ENCODE assay signal across 8 cellular contexts in the genomic region with DNA sequence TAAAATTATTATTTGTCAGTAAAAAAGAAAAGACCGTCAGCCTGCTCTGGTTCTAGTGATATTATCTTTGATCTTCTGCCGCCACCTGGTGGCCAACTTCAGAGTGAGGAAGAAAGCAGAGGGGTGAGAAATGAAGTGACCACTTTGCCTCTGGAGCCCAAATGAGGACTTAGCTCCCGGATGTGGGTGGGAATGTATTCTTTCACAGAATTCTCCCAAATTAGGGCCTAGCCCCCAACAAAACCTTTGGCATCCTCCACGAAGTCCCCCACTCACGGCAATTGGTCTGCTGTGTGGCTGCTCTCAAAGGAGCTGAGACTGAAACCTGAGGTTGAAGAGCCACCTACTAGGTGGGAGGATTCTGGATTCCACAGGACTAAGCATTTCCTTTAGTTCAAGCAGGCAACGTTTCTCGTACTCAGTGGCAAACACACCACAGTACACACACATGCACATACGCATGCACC. TPM values are rescaled to one million over a fixed set of nuclear protein-coding genes. Genes with fewer than 3 reads are reported as not detected.
DNase-seq lines count a peak whose midpoint lies in the region; ATAC-seq, FAIRE-seq and TF ChIP-seq lines count a peak whose summit lies in the region.

No MANE protein-coding gene starts in this region.

- peak overlapping the region; percentile 65 for H3K4me3 Mint-ChIP-seq in natural killer cell treated with Interleukin-12 subunit alpha and Interleukin-12 subunit beta and Interleukin-15 and Interleukin-18, amount 100 ng/mL, for 72 hours

- peak; percentile 66 for TF ChIP-seq CTCF in AG04449 (IDR thresholded peaks at IDR 0.05; ENCODE audit: insufficient read depth, low read length, missing control alignments)

- no peak overlapping the region for H3K4me3 ChIP-seq in AG04449 (ENCODE audit: low read depth, low read length)

- CTCF ChIA-PET in AG04449 (lab: Yijun Ruan, JAX), result interaction anchor here (0.8 to 5.5 kb wide), 33 partner anchors 10 to 942 kb away, joined by 3 to 56 read pairs (median 4); a partner anchor contains a TSS

- peak; percentile 53 for ATAC-seq in esophagus mucosa
- ATAC-seq in natural killer cell treated with Interleukin-12 subunit alpha and Interleukin-12 subunit beta and Interleukin-15 and Interleukin-18, amount 100 ng/mL, for 72 hours, result peak in 1 of 2 donors; percentile 57

- H3K27ac Mint-ChIP-seq in natural killer cell treated with Interleukin-12 subunit alpha and Interleukin-12 subunit beta and Interleukin-15 and Interleukin-18, amount 100 ng/mL, for 72 hours, result peak overlapping the region; percentile 63 to 71

- peaks cover 6 to 8% of the 10 kb centered on the region in 2 donors for H3K27me3 Mint-ChIP-seq in natural killer cell treated with Interleukin-12 subunit alpha and Interleukin-12 subunit beta and Interleukin-15 and Interleukin-18, amount 100 ng/mL, for 72 hours

- no peak for DNase-seq in AG04449 (ENCODE audit: low read depth, low spot score)
- peak; percentile 18 for DNase-seq in GM18507 (ENCODE audit: extremely low spot score, insufficient read length, low read depth)
- DNase-seq in HuH-7 (ENCODE audit: low spot score), result peak; percentile 39
- DNase-seq in OCI-M2 (lab: John Stamatoyannopoulos, UW; ENCODE audit: unreplicated experiment), result peak; percentile 22
- peak; percentile 80 for DNase-seq in activated T-cell treated with anti-CD3 and anti-CD28 coated beads for 4 hours
- DNase-seq in natural killer cell treated with Interleukin-12 subunit alpha and Interleukin-12 subunit beta and Interleukin-15 and Interleukin-18, amount 100 ng/mL, for 72 hours (ENCODE audit: low spot score), result peak; percentile 81
- DNase-seq in stimulated activated naive CD4-positive, alpha-beta T cell (lab: John Stamatoyannopoulos, UW), result peak; percentile 62 to 82 (median 70)

- FAIRE-seq in GM18507 (lab: Jason Lieb, UNC), result peak; percentile 55

- H3K9me3 Mint-ChIP-seq in natural killer cell treated with Interleukin-12 subunit alpha and Interleukin-12 subunit beta and Interleukin-15 and Interleukin-18, amount 100 ng/mL, for 72 hours, result no peaks in the 10 kb centered on the region

- POLR2A ChIA-PET in AG04449 (lab: Yijun Ruan, JAX), result interaction anchor here (0.5 to 0.6 kb wide), 2 partner anchors 766 to 967 kb away, joined by 3 to 5 read pairs; no protein-coding TSS in a partner anchor

- no peaks in the 10 kb centered on the region for H3K36me3 Mint-ChIP-seq in natural killer cell treated with Interleukin-12 subunit alpha and Interleukin-12 subunit beta and Interleukin-15 and Interleukin-18, amount 100 ng/mL, for 72 hours

- peaks cover 25 to 39% of the 10 kb centered on the region in 2 donors for H3K4me1 Mint-ChIP-seq in natural killer cell treated with Interleukin-12 subunit alpha and Interleukin-12 subunit beta and Interleukin-15 and Interleukin-18, amount 100 ng/mL, for 72 hours (ENCODE audit: low read depth in 2 of 2)

RNA-seq across cellular contexts. Expression of a gene that starts 4.9 kb away (rescaled TPM):
- 10.4 TPM for total RNA-seq in esophagus mucosa
- total RNA-seq in natural killer cell treated with Interleukin-12 subunit alpha and Interleukin-12 subunit beta and Interleukin-15 and Interleukin-18, amount 100 ng/mL, for 72 hours, result 100 to 1,000 TPM in 1 of 2 donors, 10 to 100 TPM in 1; 95.3 to 129 TPM
